ENCODE assay signal across 19 cellular contexts in genomic region chr18:62386616-62387015, GRCh38.
A peak's percentile ranks its signal among the peaks of the same experiment; 100 is the strongest.
DNase-seq lines count a peak whose midpoint lies in the region; ATAC-seq, FAIRE-seq and TF ChIP-seq lines count a peak whose summit lies in the region.
"Had no signal": no experiment of that assay in that cellular context is flagged by ENCODE, and none has a peak within 500 bp of the region (broad histone marks: within the 10 kb centered on the region; RNA-seq: fewer than 3 reads in every experiment).

No MANE protein-coding gene starts in this region.

- H3K4me2 ChIP-seq in PC-3 (ENCODE audit: low read length) (peak overlapping the region; percentile 58), H1 (ENCODE audit: insufficient read depth in 1 of 2, low read depth in 2 of 2, low read length in 2 of 2) (0 out of 4 replicates have a peak overlapping the region, but pooled peaks of 1 of the 2 experiments have one; percentile 30), Karpas-422 (ENCODE audit: low read depth, low read length, poor library complexity, severe bottlenecking) (no peak overlapping the region)
- H3K4me2 ChIP-seq: BLaER1 treated with 17β-estradiol and CSF1 and Interleukin-3, amounts not matched to agents 10 nM and 100 nM had no signal

- no peak overlapping the region for H2AK5ac ChIP-seq in H1 (ENCODE audit: low read depth, low read length)

- TF ChIP-seq CTCF in HEK293 (tag by site-specific recombination; IDR thresholded peaks at IDR 0.05) (no peak), PC-3 (conservative IDR thresholded peaks at IDR 0.05; ENCODE audit: low read depth, low read length) (no peak), H1 (IDR thresholded peaks at IDR 0.05; ENCODE audit: control extremely low read depth in 1 of 3, insufficient read depth in 1 of 3, low read depth in 1 of 3, low read length in 3 of 3) (no peak), nephron progenitor cell (IDR thresholded peaks at IDR 0.05) (no peak)

- H3K79me2 ChIP-seq in PC-3 (ENCODE audit: low read length) (no peaks in the 10 kb centered on the region), H1 (ENCODE audit: control insufficient read depth in 1 of 2, insufficient read depth in 2 of 2, low read length in 2 of 2) (no peaks in the 10 kb centered on the region), Karpas-422 (ENCODE audit: low read length) (no peaks in the 10 kb centered on the region)

- H3K9ac ChIP-seq in PC-3 (ENCODE audit: low read length) (peak overlapping the region; percentile 31), H1 (replicated peaks in 1 of 4; ENCODE audit: extremely low read depth in 1 of 4, low read depth in 3 of 4, low read length in 3 of 4) (no peak overlapping the region), Karpas-422 (ENCODE audit: low read length) (no peak overlapping the region)
- H3K9ac ChIP-seq: BLaER1 treated with 17β-estradiol and CSF1 and Interleukin-3, amounts not matched to agents 10 nM and 100 nM had no signal

- no TSS peak for BruUV-seq in PC-3 (replicated peaks; lab: Mats Ljungman, UMichigan)

- DNase-seq in PC-3 (no peak), H1 (ENCODE audit: low read depth in 1 of 2, low spot score in 2 of 2) (no peak), nephron progenitor cell (no peak), Karpas-422 (no peak), HCEC 1CT (no peak), islet precursor cell (no peak)
- DNase-seq in naive thymus-derived CD8-positive, alpha-beta T cell: no peak
- DNase-seq: 8988T; Calu3; CD8-positive, alpha-beta T cell; DMS79 treated with DMSO at 0.1 percent for 48 hours; GF-D8; GOT3; H9; HFFc6 had no signal

- H4K20me1 ChIP-seq in PC-3 (ENCODE audit: low read length) (no peaks in the 10 kb centered on the region), H1 (replicated peaks in 1 of 2; ENCODE audit: control insufficient read depth in 1 of 2, insufficient read depth in 2 of 2, low read length in 2 of 2) (no peaks in the 10 kb centered on the region), Karpas-422 (ENCODE audit: insufficient read depth, low read depth, low read length) (no peaks in the 10 kb centered on the region)
- H4K20me1 ChIP-seq: BLaER1 treated with 17β-estradiol and CSF1 and Interleukin-3, amounts not matched to agents 10 nM and 100 nM had no signal

- no peaks in the 10 kb centered on the region; the same call in 1 of the 2 replicates for H3K23me2 ChIP-seq in H1 (ENCODE audit: low read depth, low read length)

- no peak for FAIRE-seq in H1 (lab: Jason Lieb, UNC)
- FAIRE-seq: HTR-8/SVneo had no signal

- no peak for TF ChIP-seq RAD21 in H1 (IDR thresholded peaks at IDR 0.05 in 1 of 2, conservative IDR thresholded peaks at IDR 0.05 in 1 of 2; ENCODE audit: low read depth in 2 of 2, low read length in 2 of 2)

- H3K9me2 ChIP-seq in PC-3 (replicated peaks; ENCODE audit: low read length) (no peaks in the 10 kb centered on the region), Karpas-422 (replicated peaks; ENCODE audit: insufficient read depth, low read length) (no peaks in the 10 kb centered on the region)

- H2BK12ac ChIP-seq in H1 (ENCODE audit: low read depth, low read length): no peak overlapping the region

- no peak overlapping the region for H3K18ac ChIP-seq in H1 (ENCODE audit: extremely low read depth, low read length)

- peaks cover 10% of the 10 kb centered on the region for H3F3A ChIP-seq in PC-3 (ENCODE audit: low read length, unreplicated experiment)

- peaks cover 10% of the 10 kb centered on the region for H3K9me3 Mint-ChIP-seq in nephron progenitor cell
- peaks cover 0 to 21% (median 0%) of the 10 kb centered on the region in 9 donors for H3K9me3 Mint-ChIP-seq in naive thymus-derived CD8-positive, alpha-beta T cell
- H3K9me3 Mint-ChIP-seq: CD8-positive, alpha-beta T cell; HFFc6 had no signal

- TF ChIP-seq POLR2A in H1 (IDR thresholded peaks at IDR 0.05; ENCODE audit: control extremely low read depth in 1 of 2, low read depth in 2 of 2, low read length in 2 of 2): no peak

- no peaks in the 10 kb centered on the region for H3K9me3 ChIP-seq in HEK293 (ENCODE audit: control insufficient read depth, insufficient read depth, low read depth, low read length)
- H3K9me3 ChIP-seq in PC-3 (ENCODE audit: low read length): 0 out of 2 replicates have a peak, but pooled peaks cover 4% of the 10 kb centered on the region
- H3K9me3 ChIP-seq in H1 (ENCODE audit: insufficient read depth in 2 of 2, low read depth in 1 of 2, low read length in 1 of 2): peaks cover 0 to 7% of the 10 kb centered on the region in 2 experiments; a peak in 1 of 4 replicates
- no peaks in the 10 kb centered on the region for H3K9me3 ChIP-seq in Karpas-422 (ENCODE audit: low read length)

- no peak for TF ChIP-seq EP300 in H1 (IDR thresholded peaks at IDR 0.05; ENCODE audit: borderline replicate concordance in 1 of 2, low read depth in 2 of 2, low read length in 2 of 2)

- no peak overlapping the region for H4K8ac ChIP-seq in H1 (ENCODE audit: extremely low read depth, insufficient read depth, low read length)

- H3K36me3 Mint-ChIP-seq in nephron progenitor cell (ENCODE audit: low read depth): peaks cover 22% of the 10 kb centered on the region
- peaks cover 0 to 6% (median 2%) of the 10 kb centered on the region in 3 donors for H3K36me3 Mint-ChIP-seq in naive thymus-derived CD8-positive, alpha-beta T cell
- H3K36me3 Mint-ChIP-seq: CD8-positive, alpha-beta T cell had no signal

- H3K4me1 Mint-ChIP-seq in nephron progenitor cell: peaks cover 21% of the 10 kb centered on the region
- peaks cover 0 to 2% (median 0%) of the 10 kb centered on the region in 4 donors for H3K4me1 Mint-ChIP-seq in naive thymus-derived CD8-positive, alpha-beta T cell
- H3K4me1 Mint-ChIP-seq: B cell had no signal

- H3K79me1 ChIP-seq in H1 (ENCODE audit: low read depth, low read length): no peaks in the 10 kb centered on the region

- H4K91ac ChIP-seq in H1 (replicated peaks; ENCODE audit: insufficient read length, low read length): no peak overlapping the region

- intact Hi-C loops in PC-3 (cut with micrococcal nuclease): loop anchor here (2.0 to 10.0 kb wide), 3 partner anchors 38 to 202 kb away; partner anchors contain the start of genes PIGN, RELCH and TNFRSF11A

- peak overlapping the region; percentile 34 for H2BK120ac ChIP-seq in H1 (replicated peaks; ENCODE audit: low read depth, low read length)

- no peak overlapping the region for H3K23ac ChIP-seq in H1 (ENCODE audit: insufficient read length)

- no peak for ATAC-seq in PC-3
- ATAC-seq in naive thymus-derived CD8-positive, alpha-beta T cell: no peak
- ATAC-seq: CD8-positive, alpha-beta T cell had no signal

- H2AFZ ChIP-seq in PC-3 (ENCODE audit: low read length) (no peak overlapping the region), H1 (ENCODE audit: low read length) (no peak overlapping the region), Karpas-422 (ENCODE audit: low read length) (no peak overlapping the region)

- no peaks in the 10 kb centered on the region; a peak in 1 of 3 replicates for H3K36me3 ChIP-seq in HEK293 (ENCODE audit: control insufficient read depth in 2 of 2, insufficient read depth in 1 of 2, low read length in 2 of 2)
- peaks cover 5% of the 10 kb centered on the region; the same call in 1 of the 2 replicates for H3K36me3 ChIP-seq in PC-3 (ENCODE audit: low read depth, low read length)
- peaks cover 0 to 5% (median 0%) of the 10 kb centered on the region in 4 experiments; a peak in 1 of 8 replicates for H3K36me3 ChIP-seq in H1 (ENCODE audit: control insufficient read depth in 2 of 4, insufficient read depth in 4 of 4, low read length in 3 of 4)
- H3K36me3 ChIP-seq in Karpas-422 (ENCODE audit: insufficient read depth, low read length): no peaks in the 10 kb centered on the region
- H3K36me3 ChIP-seq: BLaER1 treated with 17β-estradiol and CSF1 and Interleukin-3, amounts not matched to agents 10 nM and 100 nM had no signal

- H3K27me3 Mint-ChIP-seq in nephron progenitor cell (ENCODE audit: low read depth, poor library complexity): peaks cover 6% of the 10 kb centered on the region
- peaks cover 0 to 4% (median 0%) of the 10 kb centered on the region in 5 donors for H3K27me3 Mint-ChIP-seq in naive thymus-derived CD8-positive, alpha-beta T cell
- H3K27me3 Mint-ChIP-seq: B cell had no signal

- no peak overlapping the region for H2BK15ac ChIP-seq in H1 (ENCODE audit: low read length)

- no peaks in the 10 kb centered on the region for H3K27me3 ChIP-seq in PC-3 (ENCODE audit: low read length)
- 0 out of 7 replicates have a peak, but pooled peaks cover 0 to 3% (median 0%) of the 10 kb centered on the region in 4 experiments for H3K27me3 ChIP-seq in H1 (replicated peaks in 1 of 4; ENCODE audit: control insufficient read depth in 3 of 4, extremely low read depth in 1 of 4, insufficient read depth in 3 of 4, low read length in 3 of 4)
- no peaks in the 10 kb centered on the region for H3K27me3 ChIP-seq in Karpas-422 (ENCODE audit: low read length)
- H3K27me3 ChIP-seq: BLaER1 treated with 17β-estradiol and CSF1 and Interleukin-3, amounts not matched to agents 10 nM and 100 nM had no signal

- H3K14ac ChIP-seq in H1 (ENCODE audit: insufficient read length): no peak overlapping the region

- CTCF ChIA-PET in HEK293 (lab: Yijun Ruan, JAX): interaction anchor here (0.7 kb wide), 1 partner anchor 39 kb away, joined by 3 read pairs; no protein-coding TSS in a partner anchor
- CTCF ChIA-PET in PC-3 (lab: Charles Lee): no interaction called here
- CTCF ChIA-PET in H1 (lab: Charles Lee; ENCODE audit: partially characterized antibody): interaction anchor here (2.1 to 6.5 kb wide), 2 partner anchors 14 to 45 kb away, joined by 8 to 36 read pairs; no protein-coding TSS in a partner anchor

- no peak overlapping the region for H3K56ac ChIP-seq in H1 (replicated peaks; ENCODE audit: insufficient read length, low read depth, low read length)

- H3K4me3 ChIP-seq in HEK293 (ENCODE audit: low read depth, low read length) (no peak overlapping the region), PC-3 (ENCODE audit: low read length) (no peak overlapping the region), H1 (ENCODE audit: extremely low read depth in 1 of 4, insufficient read depth in 2 of 4, low read depth in 3 of 4, low read length in 4 of 4) (no peak overlapping the region; a peak in 1 of 8 replicates), Karpas-422 (ENCODE audit: low read length) (no peak overlapping the region)
- H3K4me3 ChIP-seq: BLaER1 treated with 17β-estradiol and CSF1 and Interleukin-3, amounts not matched to agents 10 nM and 100 nM had no signal

- H3K27ac ChIP-seq in HEK293 (ENCODE audit: extremely low read depth, low read depth, low read length) (no peak overlapping the region), PC-3 (ENCODE audit: low read length) (peak overlapping the region; percentile 98), H1 (ENCODE audit: low read depth, low read length) (no peak overlapping the region), Karpas-422 (ENCODE audit: low read length) (no peak overlapping the region)
- H3K27ac ChIP-seq: BLaER1 treated with 17β-estradiol and CSF1 and Interleukin-3, amounts not matched to agents 10 nM and 100 nM had no signal

- H3K4me3 Mint-ChIP-seq in nephron progenitor cell: no peak overlapping the region
- no peak overlapping the region for H3K4me3 Mint-ChIP-seq in naive thymus-derived CD8-positive, alpha-beta T cell
- H3K4me3 Mint-ChIP-seq: B cell; CD8-positive, alpha-beta T cell; H9; HFFc6 had no signal

- H3K4me1 ChIP-seq in HEK293 (ENCODE audit: control insufficient read depth, insufficient read depth, low read length): peaks cover 10% of the 10 kb centered on the region
- H3K4me1 ChIP-seq in PC-3 (ENCODE audit: insufficient read depth, low read length): peaks cover 75% of the 10 kb centered on the region
- peaks cover 0 to 10% (median 5%) of the 10 kb centered on the region in 4 experiments; a peak in 5 of 7 replicates for H3K4me1 ChIP-seq in H1 (replicated peaks in 1 of 4; ENCODE audit: control insufficient read depth in 3 of 4, insufficient read depth in 4 of 4, low read length in 3 of 4)
- no peaks in the 10 kb centered on the region for H3K4me1 ChIP-seq in Karpas-422 (ENCODE audit: low read length)

- no peak overlapping the region for H4K5ac ChIP-seq in H1 (ENCODE audit: insufficient read length, low read depth, low read length)

- H2BK5ac ChIP-seq in H1 (ENCODE audit: low read depth, low read length): no peak overlapping the region

- no peak overlapping the region; the same call in 1 of the 2 replicates for H2BK20ac ChIP-seq in H1 (ENCODE audit: low read length)

- H3K4ac ChIP-seq in H1 (replicated peaks; ENCODE audit: insufficient read length, low read depth, low read length): no peak overlapping the region

- WGBS in H1 (ENCODE audit: extremely low coverage in 1 of 2, insufficient coverage in 1 of 2, insufficient read length in 1 of 2, insufficient replicate concordance in 2 of 2, low coverage in 1 of 2, low lambda C conversion rate in 2 of 2, missing lambda C conversion rate in 1 of 2), 2 experiments: 76% methylated on average over 5 of the region's 5 CpGs; no CpG with 5 or more reads in 1 of the 2 experiments

- peak overlapping the region; percentile 63 for H3K27ac Mint-ChIP-seq in nephron progenitor cell
- no peak overlapping the region for H3K27ac Mint-ChIP-seq in naive thymus-derived CD8-positive, alpha-beta T cell
- H3K27ac Mint-ChIP-seq: B cell; CD8-positive, alpha-beta T cell; HFFc6 had no signal

- POLR2A ChIA-PET in HEK293 (lab: Yijun Ruan, JAX): interaction anchor here (0.5 kb wide), 1 partner anchor 161 kb away, joined by 3 read pairs; no protein-coding TSS in a partner anchor
- POLR2A ChIA-PET in PC-3 (lab: Charles Lee; ENCODE audit: unreplicated experiment): interaction anchor here (0.6 kb wide), 1 partner anchor 29 kb away, joined by 5 read pairs; no protein-coding TSS in a partner anchor
- POLR2A ChIA-PET in H1 (lab: Charles Lee; ENCODE audit: partially characterized antibody): no interaction called here
- POLR2A ChIA-PET in naive thymus-derived CD8-positive, alpha-beta T cell (lab: Charles Lee): interaction anchor here (0.6 kb wide), 1 partner anchor 217 kb away, joined by 4 read pairs; no protein-coding TSS in a partner anchor
